In the genomic region with DNA sequence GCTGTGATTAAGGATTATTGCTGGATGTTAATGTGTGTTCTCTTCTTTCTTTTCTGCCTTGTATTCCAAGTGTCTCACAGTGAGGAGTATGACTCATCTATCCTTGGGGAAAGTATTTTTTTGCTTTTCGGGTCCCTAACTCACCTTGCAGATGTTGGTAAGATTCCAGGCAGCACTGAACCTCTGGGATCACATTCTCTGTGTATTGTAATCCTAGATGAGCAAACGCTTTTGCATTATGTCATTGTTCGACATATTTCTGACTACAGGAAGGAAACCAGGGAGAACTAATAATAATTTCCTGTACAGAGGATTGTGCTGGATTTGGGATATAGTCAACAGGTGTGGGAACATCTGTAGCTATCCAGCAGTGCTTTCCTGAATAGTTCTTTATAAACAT, we compare ENCODE assay signal across 15 cellular contexts.
DNase-seq lines count a peak whose midpoint lies in the region; ATAC-seq and TF ChIP-seq lines count a peak whose summit lies in the region.
"Had no signal": no experiment of that assay in that cellular context is flagged by ENCODE, and none has a peak within 500 bp of the region (broad histone marks: within the 10 kb centered on the region; RNA-seq: fewer than 3 reads in every experiment).

No MANE protein-coding gene starts in this region.

- H3K4me1 Mint-ChIP-seq in nephron, result peaks cover 61% of the 10 kb centered on the region
- H3K4me1 Mint-ChIP-seq: activated naive CD8-positive, alpha-beta T cell treated with anti-CD3 and anti-CD28 coated beads, Interleukin-2, amount 10 ng/mL, durations not matched to agents 7 days and 5 days; stimulated activated effector memory CD8-positive, alpha-beta T cell treated with anti-CD3 and anti-CD28 coated beads, Interleukin-12 subunit alpha, Interleukin-12 subunit beta, amount 100 ng/mL, for 72 hours had no signal

- no peak for TF ChIP-seq CTCF in nephron (IDR thresholded peaks at IDR 0.05; ENCODE audit: unreplicated experiment in 3 of 3)

- no peak for ATAC-seq in GM19467 (IDR thresholded peaks at IDR 0.05; ENCODE audit: unreplicated experiment)
- ATAC-seq: stimulated activated effector memory CD8-positive, alpha-beta T cell treated with anti-CD3 and anti-CD28 coated beads, Interleukin-12 subunit alpha, Interleukin-12 subunit beta, amount 100 ng/mL, for 72 hours had no signal

- peak; percentile 19 for DNase-seq in EH (ENCODE audit: low read depth)
- DNase-seq in NCI-H226, result peak; percentile 57
- DNase-seq in dedifferentiated amniotic fluid mesenchymal stem cell (ENCODE audit: extremely low spot score), result peak; percentile 19
- DNase-seq in NCI-H524 treated with DMSO at 0.1 percent for 48 hours (lab: John Stamatoyannopoulos, UW), result no peak
- DNase-seq in NCI-H2081 (lab: John Stamatoyannopoulos, UW), result no peak
- no peak for DNase-seq in SK-N-DZ (ENCODE audit: low spot score)
- DNase-seq: activated CD4-positive, alpha-beta memory T cell treated with anti-CD3 and anti-CD28 coated beads for 36 hours; activated naive CD8-positive, alpha-beta T cell treated with anti-CD3 and anti-CD28 coated beads, Interleukin-2, amount 10 ng/mL, durations not matched to agents 7 days and 5 days; midbrain; occipital lobe; small intestine; SW 1271 had no signal

- peak overlapping the region; percentile 40 to 87 (median 59) for H3K27ac Mint-ChIP-seq in nephron
- H3K27ac Mint-ChIP-seq: activated CD4-positive, alpha-beta memory T cell treated with anti-CD3 and anti-CD28 coated beads for 36 hours; activated naive CD8-positive, alpha-beta T cell treated with anti-CD3 and anti-CD28 coated beads, Interleukin-2, amount 10 ng/mL, durations not matched to agents 7 days and 5 days; stimulated activated effector memory CD8-positive, alpha-beta T cell treated with anti-CD3 and anti-CD28 coated beads, Interleukin-12 subunit alpha, Interleukin-12 subunit beta, amount 100 ng/mL, for 72 hours had no signal

- H3K36me3 Mint-ChIP-seq in nephron (ENCODE audit: low read depth), result peaks cover 4% of the 10 kb centered on the region
- H3K36me3 Mint-ChIP-seq: activated CD4-positive, alpha-beta memory T cell treated with anti-CD3 and anti-CD28 coated beads for 36 hours; activated naive CD8-positive, alpha-beta T cell treated with anti-CD3 and anti-CD28 coated beads, Interleukin-2, amount 10 ng/mL, durations not matched to agents 7 days and 5 days; stimulated activated effector memory CD8-positive, alpha-beta T cell treated with anti-CD3 and anti-CD28 coated beads, Interleukin-12 subunit alpha, Interleukin-12 subunit beta, amount 100 ng/mL, for 72 hours had no signal

- no peak overlapping the region for H3K4me3 Mint-ChIP-seq in nephron
- H3K4me3 Mint-ChIP-seq: activated CD4-positive, alpha-beta memory T cell treated with anti-CD3 and anti-CD28 coated beads for 36 hours; activated naive CD8-positive, alpha-beta T cell treated with anti-CD3 and anti-CD28 coated beads, Interleukin-2, amount 10 ng/mL, durations not matched to agents 7 days and 5 days; stimulated activated effector memory CD8-positive, alpha-beta T cell treated with anti-CD3 and anti-CD28 coated beads, Interleukin-12 subunit alpha, Interleukin-12 subunit beta, amount 100 ng/mL, for 72 hours had no signal

- H3K9me3 Mint-ChIP-seq in nephron, result peaks cover 3% of the 10 kb centered on the region
- H3K9me3 Mint-ChIP-seq: activated CD4-positive, alpha-beta memory T cell treated with anti-CD3 and anti-CD28 coated beads for 36 hours; activated naive CD8-positive, alpha-beta T cell treated with anti-CD3 and anti-CD28 coated beads, Interleukin-2, amount 10 ng/mL, durations not matched to agents 7 days and 5 days; stimulated activated effector memory CD8-positive, alpha-beta T cell treated with anti-CD3 and anti-CD28 coated beads, Interleukin-12 subunit alpha, Interleukin-12 subunit beta, amount 100 ng/mL, for 72 hours had no signal

- peaks cover 4% of the 10 kb centered on the region for H3K27me3 Mint-ChIP-seq in nephron (ENCODE audit: low read depth)

Comparison
In these comparisons a context has a peak if more than half of its experiments do, and no peak if none do; other contexts are left out.
1. DNase-seq: peak in EH (single experiment), NCI-H226 (single experiment) and dedifferentiated amniotic fluid mesenchymal stem cell (single experiment); none in NCI-H524 treated with DMSO at 0.1 percent for 48 hours (single experiment), NCI-H2081 (0 of 2) and SK-N-DZ (single experiment).